In genomic region chr17:10198509-10199249, GRCh38 we compare ENCODE assay signal across 9 cellular contexts. TPM values are rescaled to one million over a fixed set of nuclear protein-coding genes. Genes with fewer than 3 reads are reported as not detected.
A peak's percentile ranks its signal among the peaks of the same experiment; 100 is the strongest.
DNase-seq lines count a peak whose midpoint lies in the region; ATAC-seq and TF ChIP-seq lines count a peak whose summit lies in the region.
"Had no signal": no experiment of that assay in that cellular context is flagged by ENCODE, and none has a peak within 500 bp of the region (broad histone marks: within the 10 kb centered on the region; RNA-seq: fewer than 3 reads in every experiment).

GAS7 (minus strand) TSS chr17:10198606.

- H3K4me1 ChIP-seq in left ventricle myocardium inferior: peaks cover 34% of the 10 kb centered on the region
- no peaks in the 10 kb centered on the region for H3K4me1 ChIP-seq in psoas muscle

- peak in 3 of 4 donors; percentile 29 to 54 (median 35) for ATAC-seq in psoas muscle
- ATAC-seq in HG03159 (IDR thresholded peaks at IDR 0.05; ENCODE audit: unreplicated experiment): no peak

- peaks cover 7% of the 10 kb centered on the region for H3K9me3 Mint-ChIP-seq in activated naive CD4-positive, alpha-beta T cell treated with anti-CD3 and anti-CD28 coated beads, Interleukin-2, amount 50 U/mL, for 24 hours

- TF ChIP-seq CTCF in left ventricle myocardium inferior (IDR thresholded peaks at IDR 0.05; ENCODE audit: borderline replicate concordance) (no peak), psoas muscle (IDR thresholded peaks at IDR 0.05) (no peak)

- peaks cover 7% of the 10 kb centered on the region for H3K4me1 Mint-ChIP-seq in activated naive CD4-positive, alpha-beta T cell treated with anti-CD3 and anti-CD28 coated beads, Interleukin-2, amount 50 U/mL, for 24 hours

- peaks cover 8% of the 10 kb centered on the region for H3K36me3 ChIP-seq in left ventricle myocardium inferior
- H3K36me3 ChIP-seq in psoas muscle (ENCODE audit: insufficient read depth in 1 of 2, low read depth in 1 of 2): no peaks in the 10 kb centered on the region

- H3K4me3 ChIP-seq in left ventricle myocardium inferior (peak within 1 kb of the TSS; percentile 81), psoas muscle (peak within 1 kb of the TSS; percentile 63)

- no peaks in the 10 kb centered on the region for H3K36me3 Mint-ChIP-seq in activated naive CD4-positive, alpha-beta T cell treated with anti-CD3 and anti-CD28 coated beads, Interleukin-2, amount 50 U/mL, for 24 hours

- WGBS in psoas muscle, 3 donors: 1 to 2% (median 1%) methylated on average over 31 to 86 of the region's 86 CpGs

- peak within 1 kb of the TSS; percentile 63 for H3K4me3 Mint-ChIP-seq in activated naive CD4-positive, alpha-beta T cell treated with anti-CD3 and anti-CD28 coated beads, Interleukin-2, amount 50 U/mL, for 24 hours

- peak within 1 kb of the TSS; percentile 75 for H3K27ac ChIP-seq in left ventricle myocardium inferior (replicated peaks)
- H3K27ac ChIP-seq in psoas muscle: no peak within 1 kb of the TSS
- H3K27ac ChIP-seq: 22Rv1 had no signal

- intact Hi-C loops in left ventricle myocardium inferior (cut with micrococcal nuclease) (no loop called here), psoas muscle (cut with DNase I) (loop anchor here in 1 of 2 donors (10.0 kb wide), 2 partner anchors 64 to 174 kb away; no protein-coding TSS in a partner anchor)

- H3K27ac Mint-ChIP-seq in activated naive CD4-positive, alpha-beta T cell treated with anti-CD3 and anti-CD28 coated beads, Interleukin-2, amount 50 U/mL, for 24 hours: peak within 1 kb of the TSS; percentile 26

- H3K9me3 ChIP-seq in left ventricle myocardium inferior (replicated peaks) (peaks cover 14% of the 10 kb centered on the region), psoas muscle (peaks cover 8% of the 10 kb centered on the region)

- DNase-seq in DMS 273 (lab: John Stamatoyannopoulos, UW; ENCODE audit: unreplicated experiment) (peak; percentile 47), DMS 273 treated with DMSO at 0.1 percent for 48 hours (lab: John Stamatoyannopoulos, UW) (no peak), KBM-7 (peak; percentile 76), left ventricle myocardium inferior (peak; percentile 81), psoas muscle (peak; percentile 77 to 81), GF-D8 (lab: John Stamatoyannopoulos, UW) (no peak)

- in situ Hi-C loops in KBM-7 (cut with MboI; ENCODE audit: low pct_unique_long_range_greater_than_20kb, low sequenced_read_pairs): no loop called here

- peaks cover 32% of the 10 kb centered on the region for H3K27me3 ChIP-seq in left ventricle myocardium inferior (ENCODE audit: low read depth)
- H3K27me3 ChIP-seq in psoas muscle (ENCODE audit: insufficient read depth in 3 of 3, low read length in 2 of 3): peaks cover 0 to 33% (median 20%) of the 10 kb centered on the region in 3 donors

- peaks cover 13% of the 10 kb centered on the region for H3K27me3 Mint-ChIP-seq in activated naive CD4-positive, alpha-beta T cell treated with anti-CD3 and anti-CD28 coated beads, Interleukin-2, amount 50 U/mL, for 24 hours

RNA-seq across cellular contexts. Expression of gene GAS7, which starts in this region (rescaled TPM):
- total RNA-seq in left ventricle myocardium inferior (87.6 TPM), psoas muscle (10 to 100 TPM in 2 of 4 donors, 1 to 10 TPM in 2; 7.0 to 16.9 (median 9.6) TPM)
- polyA plus RNA-seq in psoas muscle: 1 to 10 TPM; 1.4 to 2.3 (median 1.6) TPM

Comparison
In these comparisons a context has a peak if more than half of its experiments do, and no peak if none do; other contexts are left out.
1. DNase-seq: peak in DMS 273 (single experiment), KBM-7 (single experiment), left ventricle myocardium inferior (single experiment) and psoas muscle (2 of 2); none in DMS 273 treated with DMSO at 0.1 percent for 48 hours (single experiment) and GF-D8 (single experiment).